ENCODE assay signal across 8 cellular contexts in genomic region chr7:5495581-5496375, GRCh38. TPM values are rescaled to one million over a fixed set of nuclear protein-coding genes. Genes with fewer than 3 reads are reported as not detected.
DNase-seq lines count a peak whose midpoint lies in the region; ATAC-seq, FAIRE-seq and TF ChIP-seq lines count a peak whose summit lies in the region.

No MANE protein-coding gene starts in this region.

- H3K27ac ChIP-seq in astrocyte (ENCODE audit: low read depth, low read length) = no peak overlapping the region
- H3K27ac ChIP-seq in stomach smooth muscle (ENCODE audit: low read length) = peak overlapping the region; percentile 82

- ATAC-seq in GM19452 (IDR thresholded peaks at IDR 0.05; ENCODE audit: unreplicated experiment) = no peak

- no peaks in the 10 kb centered on the region for H3K9me3 ChIP-seq in astrocyte (ENCODE audit: insufficient read depth, low read depth, low read length)
- no peaks in the 10 kb centered on the region for H3K9me3 ChIP-seq in stomach smooth muscle (ENCODE audit: control insufficient read depth in 2 of 2, low read length in 2 of 2)

- TF ChIP-seq POLR2A in NB4 (IDR thresholded peaks at IDR 0.05; ENCODE audit: extremely low read depth, insufficient read length) = no peak

- TF ChIP-seq CTCF in NB4 (IDR thresholded peaks at IDR 0.05; ENCODE audit: low read depth, low read length) (no peak), astrocyte (IDR thresholded peaks at IDR 0.05; ENCODE audit: insufficient read depth, low read depth, low read length) (no peak), progenitor cell of endocrine pancreas (IDR thresholded peaks at IDR 0.05; ENCODE audit: unreplicated experiment) (no peak)

- peaks cover 8% of the 10 kb centered on the region for H3K36me3 Mint-ChIP-seq in astrocyte (ENCODE audit: low read depth, unreplicated experiment)
- H3K36me3 Mint-ChIP-seq in progenitor cell of endocrine pancreas (ENCODE audit: insufficient read depth) = peaks cover 1% of the 10 kb centered on the region

- H3K9me3 Mint-ChIP-seq in astrocyte (ENCODE audit: unreplicated experiment) = no peaks in the 10 kb centered on the region
- no peaks in the 10 kb centered on the region for H3K9me3 Mint-ChIP-seq in progenitor cell of endocrine pancreas (ENCODE audit: low read depth)

- H2AFZ ChIP-seq in astrocyte (ENCODE audit: low read depth, low read length) = no peak overlapping the region

- no peak overlapping the region for H3K27ac Mint-ChIP-seq in astrocyte (ENCODE audit: unreplicated experiment)
- no peak overlapping the region for H3K27ac Mint-ChIP-seq in progenitor cell of endocrine pancreas

- peak overlapping the region; percentile 66 for H3K4me2 ChIP-seq in astrocyte (ENCODE audit: low read length)

- H3K27me3 ChIP-seq in astrocyte (ENCODE audit: insufficient read depth, low read length) (no peaks in the 10 kb centered on the region), stomach smooth muscle (ENCODE audit: control insufficient read depth in 1 of 2, insufficient read depth in 2 of 2, low read length in 2 of 2) (no peaks in the 10 kb centered on the region)

- H4K20me1 ChIP-seq in astrocyte (ENCODE audit: insufficient read depth, low read length) = peaks cover 75% of the 10 kb centered on the region

- H3K4me3 ChIP-seq in NB4 (ENCODE audit: low read depth, low read length) (no peak overlapping the region), astrocyte (ENCODE audit: insufficient read depth, low read depth, low read length) (no peak overlapping the region), stomach smooth muscle (ENCODE audit: low read length in 2 of 2) (peak overlapping the region; percentile 69 to 70)

- H3K36me3 ChIP-seq in astrocyte (ENCODE audit: insufficient read depth, low read length) = no peaks in the 10 kb centered on the region
- peaks cover 4 to 5% of the 10 kb centered on the region in 2 donors for H3K36me3 ChIP-seq in stomach smooth muscle (ENCODE audit: control insufficient read depth in 2 of 2, insufficient read depth in 2 of 2, low read length in 2 of 2)

- no peak for FAIRE-seq in astrocyte (lab: Jason Lieb, UNC)

- H3K27me3 Mint-ChIP-seq in astrocyte (ENCODE audit: low read depth, unreplicated experiment) (no peaks in the 10 kb centered on the region), progenitor cell of endocrine pancreas (no peaks in the 10 kb centered on the region)

- H3K4me1 ChIP-seq in astrocyte (ENCODE audit: insufficient read depth, low read length) (peaks cover 16% of the 10 kb centered on the region), stomach smooth muscle (ENCODE audit: control insufficient read depth, insufficient read depth, low read length) (peaks cover 31% of the 10 kb centered on the region)

- H3K79me2 ChIP-seq in astrocyte (ENCODE audit: insufficient read depth, low read length) = peaks cover 44% of the 10 kb centered on the region

- DNase-seq in NB4 (ENCODE audit: low read depth) = peak; percentile 29
- DNase-seq in astrocyte (ENCODE audit: low read depth) = no peak
- peak; percentile 53 for DNase-seq in islet precursor cell
- DNase-seq in T-helper 2 cell = no peak
- no peak for DNase-seq in progenitor cell of endocrine pancreas (ENCODE audit: low spot score, unreplicated experiment)
- DNase-seq in GF-D8 (lab: John Stamatoyannopoulos, UW) = no peak

- no peak overlapping the region for H3K9ac ChIP-seq in astrocyte (ENCODE audit: low read length)
- H3K9ac ChIP-seq in stomach smooth muscle (ENCODE audit: low read length in 2 of 2) = peak overlapping the region; percentile 62 to 75

- H3K4me3 Mint-ChIP-seq in astrocyte (ENCODE audit: unreplicated experiment) (peak overlapping the region; percentile 71), progenitor cell of endocrine pancreas (ENCODE audit: low read depth) (no peak overlapping the region)

- H3K4me1 Mint-ChIP-seq in astrocyte (ENCODE audit: low read depth, unreplicated experiment) = peaks cover 2% of the 10 kb centered on the region
- no peaks in the 10 kb centered on the region for H3K4me1 Mint-ChIP-seq in progenitor cell of endocrine pancreas (ENCODE audit: low read depth)

RNA-seq across cellular contexts. Expression of gene FBXL18, which starts 17.8 kb away (rescaled TPM):
- 33.1 and 35.5 TPM in 2 replicates for total RNA-seq in astrocyte
- total RNA-seq in progenitor cell of endocrine pancreas = 11.7 and 12.6 TPM in 2 replicates

RNA-seq across cellular contexts. Expression of gene ACTB, which starts 34.6 kb away (rescaled TPM):
- 8,286 and 8,942 TPM in 2 replicates for total RNA-seq in astrocyte
- total RNA-seq in progenitor cell of endocrine pancreas = 3,065 and 3,098 TPM in 2 replicates

Comparison
In these comparisons a context has a peak if more than half of its experiments do, and no peak if none do; other contexts are left out.
1. DNase-seq: peak in NB4 (single experiment) and islet precursor cell (single experiment); none in astrocyte (single experiment), T-helper 2 cell (0 of 5), progenitor cell of endocrine pancreas (single experiment) and GF-D8 (single experiment).
2. H3K4me3 ChIP-seq: peak in stomach smooth muscle (2 of 2); none in NB4 (single experiment) and astrocyte (single experiment).